8 cellular contexts compared by ENCODE assay signal in genomic region chr1:205630241-205630640, GRCh38. TPM values are rescaled to one million over a fixed set of nuclear protein-coding genes. Genes with fewer than 3 reads are reported as not detected.
DNase-seq lines count a peak whose midpoint lies in the region; TF ChIP-seq lines count a peak whose summit lies in the region.

No MANE protein-coding gene starts in this region.

- no peaks in the 10 kb centered on the region for H3K9me3 Mint-ChIP-seq in activated CD4-positive, alpha-beta T cell treated with anti-CD3 and anti-CD28 coated beads, Interleukin-2, amount 10 ng/mL, durations not matched to agents 7 days and 5 days
- no peaks in the 10 kb centered on the region for H3K9me3 Mint-ChIP-seq in activated T-helper 2 cell treated with anti-CD3 and anti-CD28 coated beads, Interferon-gamma antibody, Interleukin-2, Interleukin-4, amounts not matched to agents 10 μg/mL and 5 μg/mL and 100 μg/mL, durations not matched to agents 14 hours and 24 hours and 36 hours

- peak overlapping the region; percentile 100 for H3K27ac ChIP-seq in suprapubic skin
- H3K27ac ChIP-seq in substantia nigra (ENCODE audit: low read depth, low read length, poor library complexity, severe bottlenecking), result no peak overlapping the region

- WGBS in suprapubic skin, result 3% methylated on average over 3 of the region's 3 CpGs

- no peak for TF ChIP-seq EP300 in suprapubic skin (IDR thresholded peaks at IDR 0.05)

- no peaks in the 10 kb centered on the region for H3K27me3 ChIP-seq in suprapubic skin

- TF ChIP-seq POLR2A in suprapubic skin (IDR thresholded peaks at IDR 0.05), result no peak

- H3K4me3 ChIP-seq in iPS-18c (ENCODE audit: insufficient read depth, low read depth, low read length), result peak overlapping the region; percentile 77
- H3K4me3 ChIP-seq in suprapubic skin, result peak overlapping the region; percentile 78

- TF ChIP-seq CTCF in suprapubic skin (IDR thresholded peaks at IDR 0.05), result no peak

- peaks cover 36% of the 10 kb centered on the region for H3K36me3 Mint-ChIP-seq in activated CD4-positive, alpha-beta T cell treated with anti-CD3 and anti-CD28 coated beads, Interleukin-2, amount 10 ng/mL, durations not matched to agents 7 days and 5 days (ENCODE audit: low read depth)
- peaks cover 35% of the 10 kb centered on the region for H3K36me3 Mint-ChIP-seq in activated T-helper 2 cell treated with anti-CD3 and anti-CD28 coated beads, Interferon-gamma antibody, Interleukin-2, Interleukin-4, amounts not matched to agents 10 μg/mL and 5 μg/mL and 100 μg/mL, durations not matched to agents 14 hours and 24 hours and 36 hours (ENCODE audit: low read depth)

- no peak for DNase-seq in activated CD4-positive, alpha-beta T cell treated with anti-CD3 and anti-CD28 coated beads, Interleukin-2, amount 10 ng/mL, durations not matched to agents 7 days and 5 days
- no peak for DNase-seq in activated CD4-positive, alpha-beta T cell treated with anti-CD3 and anti-CD28 coated beads, Interleukin-2, amount 50 U/mL, for 1 hour
- no peak for DNase-seq in activated T-helper 2 cell treated with anti-CD3 and anti-CD28 coated beads, Interferon-gamma antibody, Interleukin-2, Interleukin-4, amounts not matched to agents 10 μg/mL and 5 μg/mL and 100 μg/mL, durations not matched to agents 14 hours and 24 hours and 36 hours (ENCODE audit: low spot score)
- DNase-seq in suprapubic skin (ENCODE audit: low spot score in 2 of 2) (no peak), Kasumi-1 (lab: John Stamatoyannopoulos, UW) (no peak), substantia nigra (lab: John Stamatoyannopoulos, UW) (no peak), DMS153 treated with DMSO at 0.1 percent for 48 hours (lab: John Stamatoyannopoulos, UW; ENCODE audit: unreplicated experiment) (no peak)

- H3K27me3 Mint-ChIP-seq in activated CD4-positive, alpha-beta T cell treated with anti-CD3 and anti-CD28 coated beads, Interleukin-2, amount 10 ng/mL, durations not matched to agents 7 days and 5 days, result no peaks in the 10 kb centered on the region
- peaks cover 2% of the 10 kb centered on the region for H3K27me3 Mint-ChIP-seq in activated T-helper 2 cell treated with anti-CD3 and anti-CD28 coated beads, Interferon-gamma antibody, Interleukin-2, Interleukin-4, amounts not matched to agents 10 μg/mL and 5 μg/mL and 100 μg/mL, durations not matched to agents 14 hours and 24 hours and 36 hours (ENCODE audit: low read depth)

- peak overlapping the region; percentile 81 for H3K4me3 Mint-ChIP-seq in activated CD4-positive, alpha-beta T cell treated with anti-CD3 and anti-CD28 coated beads, Interleukin-2, amount 10 ng/mL, durations not matched to agents 7 days and 5 days
- H3K4me3 Mint-ChIP-seq in activated T-helper 2 cell treated with anti-CD3 and anti-CD28 coated beads, Interferon-gamma antibody, Interleukin-2, Interleukin-4, amounts not matched to agents 10 μg/mL and 5 μg/mL and 100 μg/mL, durations not matched to agents 14 hours and 24 hours and 36 hours (ENCODE audit: low read depth), result peak overlapping the region; percentile 96

- CTCF ChIA-PET in activated CD4-positive, alpha-beta T cell treated with anti-CD3 and anti-CD28 coated beads, Interleukin-2, amount 10 ng/mL, durations not matched to agents 7 days and 5 days (lab: Charles Lee), result interaction anchor here (1.0 to 7.8 kb wide), 5 partner anchors 12 to 106 kb away, joined by 3 to 105 read pairs (median 3); no protein-coding TSS in a partner anchor

- POLR2A ChIA-PET in activated CD4-positive, alpha-beta T cell treated with anti-CD3 and anti-CD28 coated beads, Interleukin-2, amount 10 ng/mL, durations not matched to agents 7 days and 5 days (lab: Charles Lee), result interaction anchor here (0.9 to 1.1 kb wide), 2 partner anchors 25 to 31 kb away, joined by 3 read pairs; no protein-coding TSS in a partner anchor

- H3K9me3 ChIP-seq in iPS-18c (ENCODE audit: control insufficient read depth, insufficient read depth, low read length) (no peaks in the 10 kb centered on the region), suprapubic skin (no peaks in the 10 kb centered on the region)

- intact Hi-C loops in activated T-helper 2 cell treated with anti-CD3 and anti-CD28 coated beads, Interferon-gamma antibody, Interleukin-2, Interleukin-4, amounts not matched to agents 10 μg/mL and 5 μg/mL and 100 μg/mL, durations not matched to agents 14 hours and 24 hours and 36 hours (cut with micrococcal nuclease), result loop anchor here (2.0 to 5.0 kb wide), 2 partner anchors 29 to 142 kb away; no protein-coding TSS in a partner anchor

- peaks cover 48% of the 10 kb centered on the region for H3K4me1 ChIP-seq in suprapubic skin

- H3K27ac Mint-ChIP-seq in activated CD4-positive, alpha-beta T cell treated with anti-CD3 and anti-CD28 coated beads, Interleukin-2, amount 10 ng/mL, durations not matched to agents 7 days and 5 days, result peak overlapping the region; percentile 95
- peak overlapping the region; percentile 99 for H3K27ac Mint-ChIP-seq in activated T-helper 2 cell treated with anti-CD3 and anti-CD28 coated beads, Interferon-gamma antibody, Interleukin-2, Interleukin-4, amounts not matched to agents 10 μg/mL and 5 μg/mL and 100 μg/mL, durations not matched to agents 14 hours and 24 hours and 36 hours

- no peaks in the 10 kb centered on the region for H3K36me3 ChIP-seq in suprapubic skin

- peaks cover 49% of the 10 kb centered on the region for H3K4me1 Mint-ChIP-seq in activated CD4-positive, alpha-beta T cell treated with anti-CD3 and anti-CD28 coated beads, Interleukin-2, amount 10 ng/mL, durations not matched to agents 7 days and 5 days
- H3K4me1 Mint-ChIP-seq in activated T-helper 2 cell treated with anti-CD3 and anti-CD28 coated beads, Interferon-gamma antibody, Interleukin-2, Interleukin-4, amounts not matched to agents 10 μg/mL and 5 μg/mL and 100 μg/mL, durations not matched to agents 14 hours and 24 hours and 36 hours (ENCODE audit: low read depth), result peaks cover 42% of the 10 kb centered on the region

RNA-seq across cellular contexts. Expression of gene ELK4, which starts 1.6 kb away (rescaled TPM):
- total RNA-seq in activated CD4-positive, alpha-beta T cell treated with anti-CD3 and anti-CD28 coated beads, Interleukin-2, amount 10 ng/mL, durations not matched to agents 7 days and 5 days, result 100 to 1,000 TPM in 1 of 2 experiments, 10 to 100 TPM in 1; 99.4 to 103 TPM
- total RNA-seq in activated T-helper 2 cell treated with anti-CD3 and anti-CD28 coated beads, Interferon-gamma antibody, Interleukin-2, Interleukin-4, amounts not matched to agents 10 μg/mL and 5 μg/mL and 100 μg/mL, durations not matched to agents 14 hours and 24 hours and 36 hours, result 68.8 and 80.3 TPM in 2 replicates
- 10 to 100 TPM; 30.9 to 52.6 (median 43.8) TPM for total RNA-seq in suprapubic skin

RNA-seq across cellular contexts. Expression of gene SLC45A3, which starts 50.1 kb away (rescaled TPM):
- under 1 TPM in 1 of 2 experiments, not detected in 1; 0.08 TPM for total RNA-seq in activated CD4-positive, alpha-beta T cell treated with anti-CD3 and anti-CD28 coated beads, Interleukin-2, amount 10 ng/mL, durations not matched to agents 7 days and 5 days
- total RNA-seq in activated T-helper 2 cell treated with anti-CD3 and anti-CD28 coated beads, Interferon-gamma antibody, Interleukin-2, Interleukin-4, amounts not matched to agents 10 μg/mL and 5 μg/mL and 100 μg/mL, durations not matched to agents 14 hours and 24 hours and 36 hours, result 1.5 and 2.0 TPM in 2 replicates
- total RNA-seq in suprapubic skin, result 1 to 10 TPM; 1.4 to 3.3 (median 2.2) TPM
